ENCODE assay signal across 8 cellular contexts in genomic region chr3:155870133-155870944, GRCh38. TPM values are rescaled to one million over a fixed set of nuclear protein-coding genes. Genes with fewer than 3 reads are reported as not detected.
DNase-seq lines count a peak whose midpoint lies in the region; ATAC-seq and TF ChIP-seq lines count a peak whose summit lies in the region.

TSS of gene GMPS (plus strand) at chr3:155870650. CDS start at chr3:155870871, 221 bp downstream.

- POLR2A ChIA-PET in activated CD4-positive, alpha-beta memory T cell treated with anti-CD3 and anti-CD28 coated beads for 36 hours (lab: Charles Lee) = interaction anchor here (0.7 to 3.5 kb wide), 5 partner anchors 17 to 64 kb away, joined by 3 to 24 read pairs (median 19); partner anchors contain the start of genes C3orf33 and SLC33A1

- peaks cover 18% of the 10 kb centered on the region for H3K4me1 ChIP-seq in CD4-positive, CD25-positive, alpha-beta regulatory T cell (ENCODE audit: control insufficient read depth, insufficient read depth, low read length, poor library complexity, severe bottlenecking)

- peak within 1 kb of the TSS; percentile 96 to 97 (median 97) for H3K4me3 Mint-ChIP-seq in CD4-positive, CD25-positive, alpha-beta regulatory T cell
- peak within 1 kb of the TSS; percentile 92 for H3K4me3 Mint-ChIP-seq in activated CD4-positive, alpha-beta memory T cell treated with anti-CD3 and anti-CD28 coated beads for 36 hours

- H3K9me3 ChIP-seq in CD4-positive, CD25-positive, alpha-beta regulatory T cell (ENCODE audit: control insufficient read depth in 2 of 2, low read length in 2 of 2) = no peaks in the 10 kb centered on the region

- H3K27ac ChIP-seq in CD4-positive, CD25-positive, alpha-beta regulatory T cell (ENCODE audit: insufficient read depth, low read length, poor library complexity, severe bottlenecking) = peak within 1 kb of the TSS; percentile 87
- H3K27ac ChIP-seq in dorsolateral prefrontal cortex = peak within 1 kb of the TSS; percentile 73 to 98 (median 94)

- peak; percentile 93 for ATAC-seq in CD4-positive, CD25-positive, alpha-beta regulatory T cell (ENCODE audit: low read depth in 2 of 2)
- ATAC-seq in GM19438 (IDR thresholded peaks at IDR 0.05; ENCODE audit: low read depth, unreplicated experiment) = peak; percentile 84
- ATAC-seq in HG03575 (IDR thresholded peaks at IDR 0.05; ENCODE audit: extremely low read depth, insufficient number of reproducible peaks, low FRiP score, unreplicated experiment) = peak; percentile 59

- no peaks in the 10 kb centered on the region for H3K36me3 ChIP-seq in CD4-positive, CD25-positive, alpha-beta regulatory T cell (ENCODE audit: control insufficient read depth, insufficient read depth, low read length)

- no peak for TF ChIP-seq POLR2A in lower leg skin (IDR thresholded peaks at IDR 0.05)

- H3K27ac Mint-ChIP-seq in CD4-positive, CD25-positive, alpha-beta regulatory T cell = peak within 1 kb of the TSS; percentile 92 to 98 (median 97)
- peak within 1 kb of the TSS; percentile 88 for H3K27ac Mint-ChIP-seq in activated CD4-positive, alpha-beta memory T cell treated with anti-CD3 and anti-CD28 coated beads for 36 hours

- no peaks in the 10 kb centered on the region for H3K9me3 Mint-ChIP-seq in CD4-positive, CD25-positive, alpha-beta regulatory T cell
- no peaks in the 10 kb centered on the region for H3K9me3 Mint-ChIP-seq in activated CD4-positive, alpha-beta memory T cell treated with anti-CD3 and anti-CD28 coated beads for 36 hours

- H3K4me1 Mint-ChIP-seq in CD4-positive, CD25-positive, alpha-beta regulatory T cell = peaks cover 12 to 35% (median 28%) of the 10 kb centered on the region in 4 donors
- H3K4me1 Mint-ChIP-seq in activated CD4-positive, alpha-beta memory T cell treated with anti-CD3 and anti-CD28 coated beads for 36 hours (ENCODE audit: low read depth) = peaks cover 25% of the 10 kb centered on the region

- peak within 1 kb of the TSS; percentile 86 for H3K4me3 ChIP-seq in CD4-positive, CD25-positive, alpha-beta regulatory T cell (ENCODE audit: low read depth, low read length)
- H3K4me3 ChIP-seq in dorsolateral prefrontal cortex = peak within 1 kb of the TSS; percentile 70 to 99 (median 95)
- H3K4me3 ChIP-seq in lower leg skin (ENCODE audit: low read depth, poor library complexity, severe bottlenecking) = peak within 1 kb of the TSS; percentile 99

- TF ChIP-seq CTCF in dorsolateral prefrontal cortex (IDR thresholded peaks at IDR 0.05 in 54 of 56, conservative IDR thresholded peaks at IDR 0.05 in 2 of 56; ENCODE audit: low read depth in 1 of 56, partially characterized antibody in 56 of 56) = peak in 55 of 56 donors; percentile 48 to 93 (median 73)
- no peak for TF ChIP-seq CTCF in lower leg skin (IDR thresholded peaks at IDR 0.05)

- no peaks in the 10 kb centered on the region for H3K36me3 Mint-ChIP-seq in CD4-positive, CD25-positive, alpha-beta regulatory T cell
- H3K36me3 Mint-ChIP-seq in activated CD4-positive, alpha-beta memory T cell treated with anti-CD3 and anti-CD28 coated beads for 36 hours = peaks cover 7% of the 10 kb centered on the region

- CTCF ChIA-PET in activated CD4-positive, alpha-beta memory T cell treated with anti-CD3 and anti-CD28 coated beads for 36 hours (lab: Charles Lee) = interaction anchor here (0.7 to 5.7 kb wide), 4 partner anchors 8 to 64 kb away, joined by 3 to 88 read pairs (median 3); partner anchors contain the start of genes C3orf33 and SLC33A1

- WGBS in lower leg skin, 2 donors = 1% methylated on average over 47 to 48 of the region's 83 CpGs

- DNase-seq in CD4-positive, CD25-positive, alpha-beta regulatory T cell = peak; percentile 94 to 96 (median 95)
- peak; percentile 100 for DNase-seq in NCI-H82 (lab: John Stamatoyannopoulos, UW)
- peak; percentile 97 for DNase-seq in activated CD4-positive, alpha-beta memory T cell treated with anti-CD3 and anti-CD28 coated beads for 36 hours
- peak; percentile 81 to 98 (median 92) for DNase-seq in dorsolateral prefrontal cortex
- peak; percentile 89 to 98 for DNase-seq in lower leg skin (ENCODE audit: low spot score in 2 of 2)
- peak; percentile 91 to 93 for DNase-seq in stimulated activated CD4-positive, alpha-beta T cell treated with anti-CD3 and anti-CD28 coated beads, Interleukin-4, amount 100 ng/mL, for 48 hours (ENCODE audit: low read depth in 2 of 2)

- no peaks in the 10 kb centered on the region for H3K27me3 ChIP-seq in CD4-positive, CD25-positive, alpha-beta regulatory T cell (ENCODE audit: control insufficient read depth, insufficient read depth, low read length)
- H3K27me3 ChIP-seq in dorsolateral prefrontal cortex = no peaks in the 10 kb centered on the region

- H3K27me3 Mint-ChIP-seq in CD4-positive, CD25-positive, alpha-beta regulatory T cell = no peaks in the 10 kb centered on the region
- no peaks in the 10 kb centered on the region for H3K27me3 Mint-ChIP-seq in activated CD4-positive, alpha-beta memory T cell treated with anti-CD3 and anti-CD28 coated beads for 36 hours

- intact Hi-C loops in activated CD4-positive, alpha-beta memory T cell treated with anti-CD3 and anti-CD28 coated beads for 36 hours (cut with micrococcal nuclease) = loop anchor here (1.0 to 5.0 kb wide), 5 partner anchors 8 to 1548 kb away; partner anchors contain the start of genes C3orf33, DHX36 and SLC33A1
- intact Hi-C loops in dorsolateral prefrontal cortex (cut with DNase I) = loop anchor here (1.0 to 5.0 kb wide), 4 partner anchors 16 to 123 kb away; partner anchors contain the start of genes PLCH1 (in 2 of the 2), SLC33A1 (in 2 of the 2) and C3orf33 (in 1 of the 2)
- intact Hi-C loops in lower leg skin (cut with DNase I; ENCODE audit: low total_unique reads) = no loop called here

RNA-seq across cellular contexts. Expression of gene GMPS, which starts in this region (rescaled TPM):
- total RNA-seq in CD4-positive, CD25-positive, alpha-beta regulatory T cell = 40.9 TPM
- polyA plus RNA-seq in CD4-positive, CD25-positive, alpha-beta regulatory T cell = 10 to 100 TPM; 61.3 to 82.7 (median 66.2) TPM
- 100 to 1,000 TPM; 143 to 152 TPM for total RNA-seq in activated CD4-positive, alpha-beta memory T cell treated with anti-CD3 and anti-CD28 coated beads for 36 hours
- total RNA-seq in dorsolateral prefrontal cortex (10 to 100 TPM; 33.5 to 67.3 (median 51.5) TPM), lower leg skin (10 to 100 TPM; 30.0 to 46.4 (median 37.6) TPM)

Comparison
In these comparisons a context has a peak if more than half of its experiments do, and no peak if none do; other contexts are left out.
1. Peak in every context shown above with its lines: DNase-seq, ATAC-seq, H3K4me3 ChIP-seq and H3K27ac ChIP-seq.
2. CTCF ChIP-seq: peak in dorsolateral prefrontal cortex (55 of 56); none in lower leg skin (0 of 3).